In genomic region chr11:61899146-61899841, GRCh38 we compare ENCODE assay signal across 9 cellular contexts. TPM values are rescaled to one million over a fixed set of nuclear protein-coding genes. Genes with fewer than 3 reads are reported as not detected.
DNase-seq lines count a peak whose midpoint lies in the region; ATAC-seq and TF ChIP-seq lines count a peak whose summit lies in the region.
"Had no signal": no experiment of that assay in that cellular context is flagged by ENCODE, and none has a peak within 500 bp of the region (broad histone marks: within the 10 kb centered on the region; RNA-seq: fewer than 3 reads in every experiment).

No MANE protein-coding gene starts in this region.

- 53 to 67% methylated on average over 22 to 27 of the region's 27 CpGs for WGBS in testis, 2 donors

- H3K4me3 ChIP-seq in Caco-2 (ENCODE audit: low read depth, low read length) (no peak overlapping the region), RWPE2 (ENCODE audit: severe bottlenecking) (no peak overlapping the region), testis (no peak overlapping the region)

- intact Hi-C loops in Caco-2 (cut with micrococcal nuclease; ENCODE audit: unreplicated experiment), result loop anchor here (1.0 kb wide), 5 partner anchors 24 to 209 kb away; no protein-coding TSS in a partner anchor
- intact Hi-C loops in testis (cut with DNase I; ENCODE audit: low total_unique reads), result loop anchor here (2.0 kb wide), 1 partner anchor 48 kb away; no protein-coding TSS in a partner anchor

- H3K4me1 ChIP-seq in Caco-2, result no peaks in the 10 kb centered on the region
- H3K4me1 ChIP-seq in RWPE2 (ENCODE audit: insufficient read depth, poor library complexity, severe bottlenecking), result no peaks in the 10 kb centered on the region
- H3K4me1 ChIP-seq in testis, result peaks cover 28% of the 10 kb centered on the region

- H3K9me3 ChIP-seq in Caco-2, result no peaks in the 10 kb centered on the region
- no peaks in the 10 kb centered on the region for H3K9me3 ChIP-seq in RWPE2 (ENCODE audit: severe bottlenecking)
- H3K9me3 ChIP-seq in testis, result no peaks in the 10 kb centered on the region

- TF ChIP-seq CTCF in Caco-2 (IDR thresholded peaks at IDR 0.05; ENCODE audit: insufficient read depth in 1 of 2, low read depth in 1 of 2, low read length in 1 of 2, severe bottlenecking in 1 of 2, unreplicated experiment in 1 of 2) (peak; percentile 100), RWPE2 (IDR thresholded peaks at IDR 0.05; ENCODE audit: poor library complexity, severe bottlenecking) (peak; percentile 96), omental fat pad (IDR thresholded peaks at IDR 0.05) (peak in 2 of 3 donors; percentile 98 to 99), testis (IDR thresholded peaks at IDR 0.05) (peak; percentile 100)

- H3K4me3 Mint-ChIP-seq in Caco-2 (ENCODE audit: unreplicated experiment), result no peak overlapping the region
- H3K4me3 Mint-ChIP-seq in activated T-helper 17 cell treated with anti-CD3 and anti-CD28 coated beads, Interleukin-2, amount 50 U/mL, for 72 hours, result no peak overlapping the region
- H3K4me3 Mint-ChIP-seq: T-helper 1 cell treated with Interleukin-12 subunit alpha and Interleukin-12 subunit beta and Interleukin-4 antibody, amounts not matched to agents 30 μg/mL and 1 μg/mL, for 36 hours had no signal

- no TSS peak for BruUV-seq in Caco-2 (replicated peaks; lab: Mats Ljungman, UMichigan)

- no peaks in the 10 kb centered on the region for H3K9me3 Mint-ChIP-seq in Caco-2 (ENCODE audit: unreplicated experiment)
- no peaks in the 10 kb centered on the region for H3K9me3 Mint-ChIP-seq in activated T-helper 17 cell treated with anti-CD3 and anti-CD28 coated beads, Interleukin-2, amount 50 U/mL, for 72 hours
- H3K9me3 Mint-ChIP-seq: T-helper 1 cell treated with Interleukin-12 subunit alpha and Interleukin-12 subunit beta and Interleukin-4 antibody, amounts not matched to agents 30 μg/mL and 1 μg/mL, for 36 hours had no signal

- H3K4me1 Mint-ChIP-seq in Caco-2 (ENCODE audit: low read depth, unreplicated experiment), result no peaks in the 10 kb centered on the region
- peaks cover 4% of the 10 kb centered on the region for H3K4me1 Mint-ChIP-seq in activated T-helper 17 cell treated with anti-CD3 and anti-CD28 coated beads, Interleukin-2, amount 50 U/mL, for 72 hours

- peaks cover 6% of the 10 kb centered on the region for H3K36me3 Mint-ChIP-seq in Caco-2 (ENCODE audit: insufficient read depth, unreplicated experiment)
- no peaks in the 10 kb centered on the region for H3K36me3 Mint-ChIP-seq in activated T-helper 17 cell treated with anti-CD3 and anti-CD28 coated beads, Interleukin-2, amount 50 U/mL, for 72 hours (ENCODE audit: low read depth)

- POLR2A ChIA-PET in Caco-2 (lab: Charles Lee), result interaction anchor here (0.6 to 1.4 kb wide), 3 partner anchors 24 to 50 kb away, joined by 3 to 4 read pairs (median 3); no protein-coding TSS in a partner anchor

- DNase-seq in Caco-2 (peak; percentile 89 to 96), M059J (ENCODE audit: low read depth) (peak; percentile 59), RWPE2 (ENCODE audit: low spot score) (no peak), fibroblast of the conjunctiva (ENCODE audit: low read depth) (peak; percentile 55), omental fat pad (ENCODE audit: low spot score) (peak; percentile 75), testis (peak; percentile 86)

- no peak overlapping the region for H3K27ac Mint-ChIP-seq in Caco-2 (ENCODE audit: unreplicated experiment)
- H3K27ac Mint-ChIP-seq in activated T-helper 17 cell treated with anti-CD3 and anti-CD28 coated beads, Interleukin-2, amount 50 U/mL, for 72 hours, result peak overlapping the region; percentile 82
- H3K27ac Mint-ChIP-seq: T-helper 1 cell treated with Interleukin-12 subunit alpha and Interleukin-12 subunit beta and Interleukin-4 antibody, amounts not matched to agents 30 μg/mL and 1 μg/mL, for 36 hours had no signal

- no peaks in the 10 kb centered on the region for H3K27me3 Mint-ChIP-seq in Caco-2 (ENCODE audit: insufficient read depth, unreplicated experiment)
- H3K27me3 Mint-ChIP-seq in activated T-helper 17 cell treated with anti-CD3 and anti-CD28 coated beads, Interleukin-2, amount 50 U/mL, for 72 hours, result no peaks in the 10 kb centered on the region

- TF ChIP-seq POLR2A in testis (IDR thresholded peaks at IDR 0.05), result no peak

- no peaks in the 10 kb centered on the region for H3K36me3 ChIP-seq in Caco-2 (ENCODE audit: control insufficient read depth, insufficient read depth, low read length)
- no peaks in the 10 kb centered on the region for H3K36me3 ChIP-seq in RWPE2 (ENCODE audit: low read depth)
- H3K36me3 ChIP-seq in testis (ENCODE audit: low read depth, missing control alignments), result no peaks in the 10 kb centered on the region

- peak; percentile 65 for ATAC-seq in GM21529 (IDR thresholded peaks at IDR 0.05; ENCODE audit: unreplicated experiment)
- ATAC-seq in RWPE2 (ENCODE audit: low read depth), result peak; percentile 84
- peak; percentile 88 for ATAC-seq in activated T-helper 17 cell treated with anti-CD3 and anti-CD28 coated beads, Interleukin-2, amount 50 U/mL, for 72 hours (replicated peaks)
- ATAC-seq in omental fat pad (ENCODE audit: low FRiP score), result peak; percentile 75

- H3K27me3 ChIP-seq in Caco-2 (replicated peaks; ENCODE audit: control insufficient read depth, insufficient read depth, low read length) (no peaks in the 10 kb centered on the region), RWPE2 (ENCODE audit: insufficient read depth, poor library complexity, severe bottlenecking) (no peaks in the 10 kb centered on the region), testis (no peaks in the 10 kb centered on the region)

- H3K27ac ChIP-seq in RWPE2 (ENCODE audit: poor library complexity, severe bottlenecking) (no peak overlapping the region), testis (peak overlapping the region; percentile 14 to 62)

- CTCF ChIA-PET in Caco-2 (lab: Charles Lee), result interaction anchor here (0.6 to 7.2 kb wide), 27 partner anchors 8 to 209 kb away, joined by 3 to 274 read pairs (median 6); partner anchors contain the start of genes BEST1, FADS3 and FTH1

RNA-seq across cellular contexts. Expression of gene FADS3, which starts 7.9 kb away (rescaled TPM):
- total RNA-seq in Caco-2 (2022) (26.1 and 32.7 TPM in 2 replicates), omental fat pad (100 to 1,000 TPM; 111 to 285 (median 246) TPM), testis (10 to 100 TPM; 50.6 to 88.5 TPM)
- total RNA-seq in M059J (2014; rRNA removed; shearing (Covaris generic)), result 82.9 and 102 TPM in 2 replicates
- 10 to 100 TPM in 1 of 2 donors, 1 to 10 TPM in 1; 3.6 to 24.7 TPM for total RNA-seq in activated T-helper 17 cell treated with anti-CD3 and anti-CD28 coated beads, Interleukin-2, amount 50 U/mL, for 72 hours
- polyA plus RNA-seq in testis (ENCODE audit: insufficient read depth, low read depth, low replicate concordance), result 20.5 TPM

RNA-seq across cellular contexts. Expression of gene RAB3IL1, which starts 18.1 kb away (rescaled TPM):
- 8.3 and 10.6 TPM in 2 replicates for total RNA-seq in Caco-2 (2022)
- 0.12 and 1.4 TPM in 2 replicates for total RNA-seq in M059J (2014; rRNA removed; shearing (Covaris generic))
- total RNA-seq in activated T-helper 17 cell treated with anti-CD3 and anti-CD28 coated beads, Interleukin-2, amount 50 U/mL, for 72 hours, result not detected
- total RNA-seq in omental fat pad, result 10 to 100 TPM; 18.5 to 37.8 (median 25.4) TPM
- 10 to 100 TPM; 57.7 to 65.8 TPM for total RNA-seq in testis
- 88.2 TPM for polyA plus RNA-seq in testis (ENCODE audit: insufficient read depth, low read depth, low replicate concordance)

RNA-seq across cellular contexts. Expression of gene BEST1, which starts 50.9 kb away (rescaled TPM):
- total RNA-seq in Caco-2 (2022) (4.7 and 6.7 TPM in 2 replicates), omental fat pad (10 to 100 TPM in 3 of 4 donors, 1 to 10 TPM in 1; 5.8 to 17.0 (median 12.0) TPM), testis (10 to 100 TPM; 21.0 to 33.4 TPM)
- total RNA-seq in M059J (2014; rRNA removed; shearing (Covaris generic)), result 0.05 and 0.96 TPM in 2 replicates
- total RNA-seq in activated T-helper 17 cell treated with anti-CD3 and anti-CD28 coated beads, Interleukin-2, amount 50 U/mL, for 72 hours, result under 1 TPM; 0.05 to 0.24 TPM
- 9.2 TPM for polyA plus RNA-seq in testis (ENCODE audit: insufficient read depth, low read depth, low replicate concordance)
